9 cellular contexts compared by ENCODE assay signal in genomic region chr1:119870917-119871486, GRCh38. TPM values are rescaled to one million over a fixed set of nuclear protein-coding genes. Genes with fewer than 3 reads are reported as not detected.
DNase-seq lines count a peak whose midpoint lies in the region; ATAC-seq and TF ChIP-seq lines count a peak whose summit lies in the region.
"Had no signal": no experiment of that assay in that cellular context is flagged by ENCODE, and none has a peak within 500 bp of the region (broad histone marks: within the 10 kb centered on the region; RNA-seq: fewer than 3 reads in every experiment).

No MANE protein-coding gene starts in this region.

- no peaks in the 10 kb centered on the region for H3K9me3 ChIP-seq in KOPT-K1 (ENCODE audit: insufficient read depth, low read length, poor library complexity, severe bottlenecking)
- H3K9me3 ChIP-seq in Peyer's patch = no peaks in the 10 kb centered on the region
- no peaks in the 10 kb centered on the region for H3K9me3 ChIP-seq in testis

- peak in 5 of 6 experiments; percentile 14 to 80 (median 75) for TF ChIP-seq CTCF in Peyer's patch (IDR thresholded peaks at IDR 0.05)
- peak; percentile 88 for TF ChIP-seq CTCF in foreskin keratinocyte (conservative IDR thresholded peaks at IDR 0.05)
- peak; percentile 81 to 93 (median 85) for TF ChIP-seq CTCF in testis (IDR thresholded peaks at IDR 0.05)

- DNase-seq in Daoy (ENCODE audit: low read depth) (peak; percentile 87), Peyer's patch (peak; percentile 47 to 84 (median 76)), foreskin keratinocyte (peak in 1 of 2 donors; percentile 32), occipital lobe (lab: John Stamatoyannopoulos, UW) (peak; percentile 42), testis (peak; percentile 92)
- DNase-seq in activated T-helper 2 cell treated with anti-CD3 and anti-CD28 coated beads, Interferon-gamma antibody, Interleukin-2, Interleukin-4, amounts not matched to agents 10 μg/mL and 5 μg/mL and 100 μg/mL, durations not matched to agents 14 hours and 24 hours and 36 hours (ENCODE audit: low spot score) = peak; percentile 48

- no peak overlapping the region for H3K27ac Mint-ChIP-seq in activated T-helper 2 cell treated with anti-CD3 and anti-CD28 coated beads, Interferon-gamma antibody, Interleukin-2, Interleukin-4, amounts not matched to agents 10 μg/mL and 5 μg/mL and 100 μg/mL, durations not matched to agents 14 hours and 24 hours and 36 hours

- TF ChIP-seq POLR2A in Peyer's patch (IDR thresholded peaks at IDR 0.05) = no peak
- TF ChIP-seq POLR2A in testis (IDR thresholded peaks at IDR 0.05) = no peak

- WGBS in testis, 2 donors = 18 to 24% methylated on average over 13 to 16 of the region's 16 CpGs

- H3K4me1 ChIP-seq in Peyer's patch (no peaks in the 10 kb centered on the region), foreskin keratinocyte (no peaks in the 10 kb centered on the region), testis (no peaks in the 10 kb centered on the region)

- H3K36me3 ChIP-seq in KOPT-K1 (ENCODE audit: insufficient read depth, low read length) (no peaks in the 10 kb centered on the region), Peyer's patch (no peaks in the 10 kb centered on the region), testis (ENCODE audit: low read depth, missing control alignments) (no peaks in the 10 kb centered on the region)

- no peaks in the 10 kb centered on the region for H3K36me3 Mint-ChIP-seq in activated T-helper 2 cell treated with anti-CD3 and anti-CD28 coated beads, Interferon-gamma antibody, Interleukin-2, Interleukin-4, amounts not matched to agents 10 μg/mL and 5 μg/mL and 100 μg/mL, durations not matched to agents 14 hours and 24 hours and 36 hours (ENCODE audit: low read depth)

- peaks cover 5% of the 10 kb centered on the region for H3K4me1 Mint-ChIP-seq in activated T-helper 2 cell treated with anti-CD3 and anti-CD28 coated beads, Interferon-gamma antibody, Interleukin-2, Interleukin-4, amounts not matched to agents 10 μg/mL and 5 μg/mL and 100 μg/mL, durations not matched to agents 14 hours and 24 hours and 36 hours (ENCODE audit: low read depth)

- no peak overlapping the region for H3K4me3 Mint-ChIP-seq in activated T-helper 2 cell treated with anti-CD3 and anti-CD28 coated beads, Interferon-gamma antibody, Interleukin-2, Interleukin-4, amounts not matched to agents 10 μg/mL and 5 μg/mL and 100 μg/mL, durations not matched to agents 14 hours and 24 hours and 36 hours (ENCODE audit: low read depth)

- H3K27me3 ChIP-seq in Peyer's patch (no peaks in the 10 kb centered on the region), foreskin keratinocyte (no peaks in the 10 kb centered on the region), testis (no peaks in the 10 kb centered on the region)

- peak; percentile 76 for ATAC-seq in foreskin keratinocyte
- ATAC-seq in HG03135 (IDR thresholded peaks at IDR 0.05; ENCODE audit: unreplicated experiment) = no peak

- H3K27me3 Mint-ChIP-seq in activated T-helper 2 cell treated with anti-CD3 and anti-CD28 coated beads, Interferon-gamma antibody, Interleukin-2, Interleukin-4, amounts not matched to agents 10 μg/mL and 5 μg/mL and 100 μg/mL, durations not matched to agents 14 hours and 24 hours and 36 hours (ENCODE audit: low read depth) = peaks cover 41% of the 10 kb centered on the region

- intact Hi-C loops in activated T-helper 2 cell treated with anti-CD3 and anti-CD28 coated beads, Interferon-gamma antibody, Interleukin-2, Interleukin-4, amounts not matched to agents 10 μg/mL and 5 μg/mL and 100 μg/mL, durations not matched to agents 14 hours and 24 hours and 36 hours (cut with micrococcal nuclease) = no loop called here
- intact Hi-C loops in testis (cut with DNase I; ENCODE audit: low total_unique reads) = no loop called here

- peak overlapping the region; percentile 12 for H3K27ac ChIP-seq in KOPT-K1 (ENCODE audit: low read depth, low read length, poor library complexity, severe bottlenecking)
- H3K27ac ChIP-seq in Peyer's patch = no peak overlapping the region
- no peak overlapping the region for H3K27ac ChIP-seq in foreskin keratinocyte
- H3K27ac ChIP-seq in testis = peak overlapping the region in 1 of 2 donors; percentile 60
- H3K27ac ChIP-seq: epithelial cell of prostate had no signal

- H3K9me3 Mint-ChIP-seq in activated T-helper 2 cell treated with anti-CD3 and anti-CD28 coated beads, Interferon-gamma antibody, Interleukin-2, Interleukin-4, amounts not matched to agents 10 μg/mL and 5 μg/mL and 100 μg/mL, durations not matched to agents 14 hours and 24 hours and 36 hours = no peaks in the 10 kb centered on the region

- H3K4me3 ChIP-seq in Peyer's patch = no peak overlapping the region
- H3K4me3 ChIP-seq in testis = peak overlapping the region; percentile 3 to 49

RNA-seq across cellular contexts. Expression of gene ADAM30, which starts 25.3 kb away (rescaled TPM):
- not detected in 2 replicates for total RNA-seq in Daoy (2014; rRNA removed; shearing (Covaris generic))
- total RNA-seq in Peyer's patch = not detected
- total RNA-seq in activated T-helper 2 cell treated with anti-CD3 and anti-CD28 coated beads, Interferon-gamma antibody, Interleukin-2, Interleukin-4, amounts not matched to agents 10 μg/mL and 5 μg/mL and 100 μg/mL, durations not matched to agents 14 hours and 24 hours and 36 hours = not detected in 2 replicates
- total RNA-seq in foreskin keratinocyte = not detected in 2 replicates
- polyA plus RNA-seq in foreskin keratinocyte = not detected in 2 replicates
- total RNA-seq in occipital lobe = not detected
- 10 to 100 TPM in 1 of 2 donors, 1 to 10 TPM in 1; 9.5 to 13.1 TPM for total RNA-seq in testis
- polyA plus RNA-seq in testis (ENCODE audit: insufficient read depth, low read depth, low replicate concordance) = 52.6 TPM

RNA-seq across cellular contexts. Expression of gene REG4, which starts 59.7 kb away (rescaled TPM):
- total RNA-seq in Daoy (2014; rRNA removed; shearing (Covaris generic)) = not detected in 2 replicates
- total RNA-seq in Peyer's patch (100 to 1,000 TPM in 3 of 4 donors, 10 to 100 TPM in 1; 27.2 to 559 (median 132) TPM), foreskin keratinocyte (not detected in 2 replicates), occipital lobe (not detected), testis (1 to 10 TPM in 1 of 2 donors, under 1 TPM in 1; 0.16 to 1.9 TPM)
- total RNA-seq in activated T-helper 2 cell treated with anti-CD3 and anti-CD28 coated beads, Interferon-gamma antibody, Interleukin-2, Interleukin-4, amounts not matched to agents 10 μg/mL and 5 μg/mL and 100 μg/mL, durations not matched to agents 14 hours and 24 hours and 36 hours = 0.18 TPM in 1 of 2 replicates, not detected in the other
- polyA plus RNA-seq in foreskin keratinocyte (not detected in 2 replicates), testis (ENCODE audit: insufficient read depth, low read depth, low replicate concordance) (6.3 TPM)

Comparison
In these comparisons a context has a peak if more than half of its experiments do, and no peak if none do; other contexts are left out.
1. H3K4me3 ChIP-seq: peak in testis (2 of 2); none in Peyer's patch (0 of 4).
2. RNA of gene ADAM30, which starts 25.3 kb away (total RNA-seq): 9.5 to 13.1 TPM in testis; not detected in Daoy, not detected in Peyer's patch, not detected in activated T-helper 2 cell treated with anti-CD3 and anti-CD28 coated beads, Interferon-gamma antibody, Interleukin-2, Interleukin-4, amounts not matched to agents 10 μg/mL and 5 μg/mL and 100 μg/mL, durations not matched to agents 14 hours and 24 hours and 36 hours, not detected in foreskin keratinocyte and not detected in occipital lobe (single experiment); every median in the first group is over 10 times any median in the second.
3. RNA of gene REG4, which starts 59.7 kb away (total RNA-seq): 27.2 to 559 TPM in Peyer's patch; 0.16 to 1.9 TPM in testis, 0.18 TPM in activated T-helper 2 cell treated with anti-CD3 and anti-CD28 coated beads, Interferon-gamma antibody, Interleukin-2, Interleukin-4, amounts not matched to agents 10 μg/mL and 5 μg/mL and 100 μg/mL, durations not matched to agents 14 hours and 24 hours and 36 hours, not detected in Daoy, not detected in foreskin keratinocyte and not detected in occipital lobe (single experiment); every median in the first group is over 4 times any median in the second.
4. Peak in every context shown above with its lines, with median percentiles within 50 percentile points of each other: CTCF ChIP-seq.